8 cellular contexts compared by ENCODE assay signal in genomic region chr5:178205010-178205748, GRCh38. TPM values are rescaled to one million over a fixed set of nuclear protein-coding genes. Genes with fewer than 3 reads are reported as not detected.
DNase-seq lines count a peak whose midpoint lies in the region; ATAC-seq, FAIRE-seq and TF ChIP-seq lines count a peak whose summit lies in the region.

No MANE protein-coding gene starts in this region.

- no peak; a peak in 1 of 4 replicates for TF ChIP-seq POLR2A in HepG2 (IDR thresholded peaks at IDR 0.05; ENCODE audit: insufficient read depth in 1 of 2, low read depth in 2 of 2, low read length in 2 of 2)

- H3K79me2 ChIP-seq in HepG2 (ENCODE audit: insufficient read depth, low read length) = peaks cover 35% of the 10 kb centered on the region

- BruUV-seq in HepG2 (replicated peaks; lab: Mats Ljungman, UMichigan) = no TSS peak

- H3K4me1 ChIP-seq in HepG2 (ENCODE audit: insufficient read depth, low read length) = peaks cover 39% of the 10 kb centered on the region

- peaks cover 39% of the 10 kb centered on the region for H4K20me1 ChIP-seq in HepG2 (ENCODE audit: insufficient read depth, low read length)

- peak; percentile 66 for ATAC-seq in HG02759 (IDR thresholded peaks at IDR 0.05; ENCODE audit: unreplicated experiment)
- peak; percentile 34 for ATAC-seq in HepG2

- intact Hi-C loops in activated CD4-positive, alpha-beta T cell treated with anti-CD3 and anti-CD28 coated beads, Interleukin-2, amount 10 ng/mL, durations not matched to agents 24 days and 14 days (cut with micrococcal nuclease) = loop anchor here (2.0 to 5.0 kb wide), 2 partner anchors 28 to 1417 kb away; partner anchors contain the start of genes HNRNPH1 and PHYKPL
- intact Hi-C loops in HepG2 (cut with micrococcal nuclease; ENCODE audit: unreplicated experiment) = no loop called here

- POLR2A ChIA-PET in HepG2 (lab: Yijun Ruan, JAX) = interaction anchor here (1.0 to 2.8 kb wide), 12 partner anchors 8 to 654 kb away, joined by 4 to 15 read pairs (median 8); partner anchors contain the start of genes NHP2, PHYKPL and ZNF354B

- H3K9ac ChIP-seq in HepG2 (ENCODE audit: insufficient read depth, low read depth, low read length) = peak overlapping the region; percentile 95

- WGBS in HepG2 (ENCODE audit: low lambda C conversion rate) = 0% methylated on average over 6 of the region's 74 CpGs

- H3K27me3 Mint-ChIP-seq in activated CD4-positive, alpha-beta T cell treated with anti-CD3 and anti-CD28 coated beads, Interleukin-2, amount 10 ng/mL, durations not matched to agents 24 days and 14 days = peaks cover 2% of the 10 kb centered on the region

- TF ChIP-seq EP300 in HepG2 (IDR thresholded peaks at IDR 0.05; ENCODE audit: low read depth in 2 of 2, low read length in 2 of 2) = no peak
- no peak for TF ChIP-seq EP300 in HepG2 (CRISPR knock-in tag; IDR thresholded peaks at IDR 0.05; ENCODE audit: borderline replicate concordance)

- no peaks in the 10 kb centered on the region for H3K9me3 Mint-ChIP-seq in activated CD4-positive, alpha-beta T cell treated with anti-CD3 and anti-CD28 coated beads, Interleukin-2, amount 10 ng/mL, durations not matched to agents 24 days and 14 days

- peaks cover 52% of the 10 kb centered on the region for H3K36me3 Mint-ChIP-seq in activated CD4-positive, alpha-beta T cell treated with anti-CD3 and anti-CD28 coated beads, Interleukin-2, amount 10 ng/mL, durations not matched to agents 24 days and 14 days (ENCODE audit: low read depth)

- no peaks in the 10 kb centered on the region; a peak in 1 of 5 replicates for H3K27me3 ChIP-seq in HepG2 (ENCODE audit: control insufficient read depth in 1 of 2, insufficient read depth in 2 of 2, low read length in 2 of 2)

- no peak overlapping the region for H2AFZ ChIP-seq in HepG2 (ENCODE audit: low read length)

- peaks cover 28% of the 10 kb centered on the region for H3K4me1 Mint-ChIP-seq in activated CD4-positive, alpha-beta T cell treated with anti-CD3 and anti-CD28 coated beads, Interleukin-2, amount 10 ng/mL, durations not matched to agents 24 days and 14 days

- H3K4me2 ChIP-seq in HepG2 (ENCODE audit: low read depth, low read length) = peak overlapping the region; percentile 89

- H3K4me3 Mint-ChIP-seq in activated CD4-positive, alpha-beta T cell treated with anti-CD3 and anti-CD28 coated beads, Interleukin-2, amount 10 ng/mL, durations not matched to agents 24 days and 14 days = peak overlapping the region; percentile 90

- H3K27ac ChIP-seq in coronary artery = peak overlapping the region; percentile 83 to 90
- peak overlapping the region; percentile 73 for H3K27ac ChIP-seq in HepG2 (ENCODE audit: extremely low read length, insufficient read depth, low read length)

- H3K4me3 ChIP-seq in coronary artery = peak overlapping the region; percentile 97
- H3K4me3 ChIP-seq in HepG2 (replicated peaks in 1 of 3; ENCODE audit: insufficient read depth in 1 of 3, low read depth in 2 of 3, low read length in 3 of 3) = peak overlapping the region; percentile 80 to 95 (median 90)

- CTCF ChIA-PET in HepG2 (lab: Yijun Ruan, JAX; ENCODE audit: low intra/inter-chr PET ratio, low total read pairs) = no interaction called here

- H3K9me3 ChIP-seq in HepG2 (ENCODE audit: low read length) = no peaks in the 10 kb centered on the region

- TF ChIP-seq CTCF in coronary artery (IDR thresholded peaks at IDR 0.05) (no peak), HepG2 (CRISPR knock-in tag; IDR thresholded peaks at IDR 0.05) (no peak)

- H3K36me3 ChIP-seq in HepG2 (replicated peaks in 1 of 2; ENCODE audit: control insufficient read depth in 1 of 2, insufficient read depth in 2 of 2, low read length in 2 of 2) = peaks cover 12 to 42% of the 10 kb centered on the region in 2 experiments

- FAIRE-seq in HepG2 (lab: Jason Lieb, UNC) = no peak

- TF ChIP-seq RAD21 in HepG2 (CRISPR knock-in tag; IDR thresholded peaks at IDR 0.05) = peak; percentile 29; the same call in 1 of the 2 replicates

- DNase-seq in NCI-H82 (lab: John Stamatoyannopoulos, UW) (peak; percentile 72), NCI-H82 treated with DMSO at 0.1 percent for 48 hours (lab: John Stamatoyannopoulos, UW; ENCODE audit: unreplicated experiment) (no peak), NCI-H2029 treated with DMSO at 0.1 percent for 48 hours (lab: John Stamatoyannopoulos, UW) (peak; percentile 33), coronary artery (ENCODE audit: low spot score) (peak; percentile 85), HepG2 (ENCODE audit: low spot score) (peak; percentile 50)
- DNase-seq in activated CD4-positive, alpha-beta T cell treated with anti-CD3 and anti-CD28 coated beads, Interleukin-2, amount 10 ng/mL, durations not matched to agents 24 days and 14 days = peak; percentile 94
- DNase-seq in stimulated activated CD4-positive, alpha-beta T cell treated with anti-CD3 and anti-CD28 coated beads, Interleukin-4, amount 100 ng/mL, for 1 hour = peak; percentile 76

- H3K27ac Mint-ChIP-seq in activated CD4-positive, alpha-beta T cell treated with anti-CD3 and anti-CD28 coated beads, Interleukin-2, amount 10 ng/mL, durations not matched to agents 24 days and 14 days = peak overlapping the region; percentile 81

- in situ Hi-C loops in HepG2 (cut with HindIII; ENCODE audit: extremely low pct_ligation_motif_present, low pct_unique_long_range_greater_than_20kb) = no loop called here

RNA-seq across cellular contexts. Expression of gene HNRNPAB, which starts 0.8 kb away (rescaled TPM):
- total RNA-seq in activated CD4-positive, alpha-beta T cell treated with anti-CD3 and anti-CD28 coated beads, Interleukin-2, amount 10 ng/mL, durations not matched to agents 24 days and 14 days = 492 and 507 TPM in 2 replicates
- 111 and 132 TPM in 2 replicates for total RNA-seq in HepG2 (2016; rRNA removed; fragmentation: Illumina TruSeq; extraction: Trizol)
- 12.0 and 13.3 TPM in 2 replicates for total RNA-seq in HepG2 (2016; cell fraction: cytosol; rRNA removed; fragmentation: Illumina TruSeq; extraction: Trizol; ENCODE audit: low read depth)
- total RNA-seq in HepG2 (2016; cell fraction: insoluble cytoplasmic fraction; rRNA removed; fragmentation: Illumina TruSeq; extraction: Trizol) = 110 and 122 TPM in 2 replicates
- total RNA-seq in HepG2 (2016; cell fraction: membrane; rRNA removed; fragmentation: Illumina TruSeq; extraction: Trizol) = 37.5 and 44.0 TPM in 2 replicates
- total RNA-seq in HepG2 (2016; cell fraction: nucleus; rRNA removed; fragmentation: Illumina TruSeq; extraction: Trizol) = 54.8 and 64.8 TPM in 2 replicates
- polyA plus RNA-seq in HepG2 (2011; rRNA removed) = 46.1 and 62.6 TPM in 2 replicates
- polyA plus RNA-seq in HepG2 (2011; cell fraction: cytosol; rRNA removed) = 52.5 and 54.6 TPM in 2 replicates
- 28.6 and 30.1 TPM in 2 replicates for polyA plus RNA-seq in HepG2 (2011; cell fraction: nucleus; rRNA removed)
- 55.4 and 68.0 TPM in 2 replicates for polyA plus RNA-seq in HepG2 (2012)
- polyA plus RNA-seq in HepG2 (2016; cell fraction: cytosol; fragmentation: Illumina TruSeq; extraction: Trizol; ENCODE audit: low read depth) = 12.0 and 13.6 TPM in 2 replicates
- 241 and 256 TPM in 2 replicates for polyA plus RNA-seq in HepG2 (2016; cell fraction: insoluble cytoplasmic fraction; fragmentation: Illumina TruSeq; extraction: Trizol; ENCODE audit: low read depth)
- 36.3 and 40.6 TPM in 2 replicates for polyA plus RNA-seq in HepG2 (2016; cell fraction: membrane; fragmentation: Illumina TruSeq; extraction: Trizol; ENCODE audit: low read depth)
- 151 and 157 TPM in 2 replicates for polyA plus RNA-seq in HepG2 (2016; cell fraction: nucleus; fragmentation: Illumina TruSeq; extraction: Trizol; ENCODE audit: insufficient read depth, low read depth)
- 17.1 and 71.1 TPM in 2 replicates for polyA minus RNA-seq in HepG2 (2011; rRNA and poly(A)+ RNA removed; ENCODE audit: low replicate concordance)
- 15.4 and 24.9 TPM in 2 replicates for polyA minus RNA-seq in HepG2 (2011; cell fraction: cytosol; rRNA and poly(A)+ RNA removed)
- 26.0 and 31.3 TPM in 2 replicates for polyA minus RNA-seq in HepG2 (2011; cell fraction: nucleus; rRNA and poly(A)+ RNA removed)

RNA-seq across cellular contexts. Expression of gene GMCL2, which starts 18.0 kb away (rescaled TPM):
- 0.07 TPM in 1 of 2 replicates, not detected in the other for total RNA-seq in activated CD4-positive, alpha-beta T cell treated with anti-CD3 and anti-CD28 coated beads, Interleukin-2, amount 10 ng/mL, durations not matched to agents 24 days and 14 days
- not detected in 2 replicates for total RNA-seq in HepG2 (2016; rRNA removed; fragmentation: Illumina TruSeq; extraction: Trizol)
- not detected in 2 replicates for total RNA-seq in HepG2 (2016; cell fraction: cytosol; rRNA removed; fragmentation: Illumina TruSeq; extraction: Trizol; ENCODE audit: low read depth)
- total RNA-seq in HepG2 (2016; cell fraction: insoluble cytoplasmic fraction; rRNA removed; fragmentation: Illumina TruSeq; extraction: Trizol) = not detected in 2 replicates
- not detected in 2 replicates for total RNA-seq in HepG2 (2016; cell fraction: membrane; rRNA removed; fragmentation: Illumina TruSeq; extraction: Trizol)
- total RNA-seq in HepG2 (2016; cell fraction: nucleus; rRNA removed; fragmentation: Illumina TruSeq; extraction: Trizol) = not detected in 2 replicates
- polyA plus RNA-seq in HepG2 (2011; rRNA removed) = 0.03 TPM in 1 of 2 replicates, not detected in the other
- polyA plus RNA-seq in HepG2 (2011; cell fraction: cytosol; rRNA removed) = not detected in 2 replicates
- polyA plus RNA-seq in HepG2 (2011; cell fraction: nucleus; rRNA removed) = not detected in 2 replicates
- polyA plus RNA-seq in HepG2 (2012) = 0.05 TPM in 1 of 2 replicates, not detected in the other
- polyA plus RNA-seq in HepG2 (2016; cell fraction: cytosol; fragmentation: Illumina TruSeq; extraction: Trizol; ENCODE audit: low read depth) = not detected in 2 replicates
- not detected in 2 replicates for polyA plus RNA-seq in HepG2 (2016; cell fraction: insoluble cytoplasmic fraction; fragmentation: Illumina TruSeq; extraction: Trizol; ENCODE audit: low read depth)
- polyA plus RNA-seq in HepG2 (2016; cell fraction: membrane; fragmentation: Illumina TruSeq; extraction: Trizol; ENCODE audit: low read depth) = not detected in 2 replicates
- polyA plus RNA-seq in HepG2 (2016; cell fraction: nucleus; fragmentation: Illumina TruSeq; extraction: Trizol; ENCODE audit: insufficient read depth, low read depth) = not detected in 2 replicates
- polyA minus RNA-seq in HepG2 (2011; rRNA and poly(A)+ RNA removed; ENCODE audit: low replicate concordance) = not detected in 2 replicates
- polyA minus RNA-seq in HepG2 (2011; cell fraction: cytosol; rRNA and poly(A)+ RNA removed) = not detected in 2 replicates
- not detected in 2 replicates for polyA minus RNA-seq in HepG2 (2011; cell fraction: nucleus; rRNA and poly(A)+ RNA removed)

RNA-seq across cellular contexts. Expression of gene PHYKPL, which starts 27.4 kb away (rescaled TPM):
- 77.8 and 85.9 TPM in 2 replicates for total RNA-seq in activated CD4-positive, alpha-beta T cell treated with anti-CD3 and anti-CD28 coated beads, Interleukin-2, amount 10 ng/mL, durations not matched to agents 24 days and 14 days
- total RNA-seq in HepG2 (2016; rRNA removed; fragmentation: Illumina TruSeq; extraction: Trizol) = 6.5 and 18.0 TPM in 2 replicates
- 9.3 and 10.3 TPM in 2 replicates for total RNA-seq in HepG2 (2016; cell fraction: cytosol; rRNA removed; fragmentation: Illumina TruSeq; extraction: Trizol; ENCODE audit: low read depth)
- total RNA-seq in HepG2 (2016; cell fraction: insoluble cytoplasmic fraction; rRNA removed; fragmentation: Illumina TruSeq; extraction: Trizol) = 6.3 and 18.2 TPM in 2 replicates
- 12.3 and 14.3 TPM in 2 replicates for total RNA-seq in HepG2 (2016; cell fraction: membrane; rRNA removed; fragmentation: Illumina TruSeq; extraction: Trizol)
- total RNA-seq in HepG2 (2016; cell fraction: nucleus; rRNA removed; fragmentation: Illumina TruSeq; extraction: Trizol) = 28.0 and 31.5 TPM in 2 replicates
- 78.6 and 94.3 TPM in 2 replicates for polyA plus RNA-seq in HepG2 (2011; rRNA removed)
- polyA plus RNA-seq in HepG2 (2011; cell fraction: cytosol; rRNA removed) = 35.8 and 36.7 TPM in 2 replicates
- 312 and 345 TPM in 2 replicates for polyA plus RNA-seq in HepG2 (2011; cell fraction: nucleus; rRNA removed)
- polyA plus RNA-seq in HepG2 (2012) = 25.4 and 34.0 TPM in 2 replicates
- 6.9 and 8.7 TPM in 2 replicates for polyA plus RNA-seq in HepG2 (2016; cell fraction: cytosol; fragmentation: Illumina TruSeq; extraction: Trizol; ENCODE audit: low read depth)
- polyA plus RNA-seq in HepG2 (2016; cell fraction: insoluble cytoplasmic fraction; fragmentation: Illumina TruSeq; extraction: Trizol; ENCODE audit: low read depth) = 6.1 and 7.0 TPM in 2 replicates
- polyA plus RNA-seq in HepG2 (2016; cell fraction: membrane; fragmentation: Illumina TruSeq; extraction: Trizol; ENCODE audit: low read depth) = 9.0 and 11.2 TPM in 2 replicates
- 47.5 and 57.4 TPM in 2 replicates for polyA plus RNA-seq in HepG2 (2016; cell fraction: nucleus; fragmentation: Illumina TruSeq; extraction: Trizol; ENCODE audit: insufficient read depth, low read depth)
- 97.9 and 139 TPM in 2 replicates for polyA minus RNA-seq in HepG2 (2011; rRNA and poly(A)+ RNA removed; ENCODE audit: low replicate concordance)
- 10.3 and 11.5 TPM in 2 replicates for polyA minus RNA-seq in HepG2 (2011; cell fraction: cytosol; rRNA and poly(A)+ RNA removed)
- 134 and 154 TPM in 2 replicates for polyA minus RNA-seq in HepG2 (2011; cell fraction: nucleus; rRNA and poly(A)+ RNA removed)

RNA-seq across cellular contexts. Expression of gene NHP2, which starts 51.5 kb away (rescaled TPM):
- 267 and 273 TPM in 2 replicates for total RNA-seq in activated CD4-positive, alpha-beta T cell treated with anti-CD3 and anti-CD28 coated beads, Interleukin-2, amount 10 ng/mL, durations not matched to agents 24 days and 14 days
- 96.1 and 113 TPM in 2 replicates for total RNA-seq in HepG2 (2016; rRNA removed; fragmentation: Illumina TruSeq; extraction: Trizol)
- total RNA-seq in HepG2 (2016; cell fraction: cytosol; rRNA removed; fragmentation: Illumina TruSeq; extraction: Trizol; ENCODE audit: low read depth) = 68.1 and 88.8 TPM in 2 replicates
- 97.1 and 114 TPM in 2 replicates for total RNA-seq in HepG2 (2016; cell fraction: insoluble cytoplasmic fraction; rRNA removed; fragmentation: Illumina TruSeq; extraction: Trizol)
- 84.9 and 113 TPM in 2 replicates for total RNA-seq in HepG2 (2016; cell fraction: membrane; rRNA removed; fragmentation: Illumina TruSeq; extraction: Trizol)
- total RNA-seq in HepG2 (2016; cell fraction: nucleus; rRNA removed; fragmentation: Illumina TruSeq; extraction: Trizol) = 34.2 and 43.0 TPM in 2 replicates
- 56.2 and 60.8 TPM in 2 replicates for polyA plus RNA-seq in HepG2 (2011; rRNA removed)
- polyA plus RNA-seq in HepG2 (2011; cell fraction: cytosol; rRNA removed) = 78.2 and 86.1 TPM in 2 replicates
- 29.3 and 29.5 TPM in 2 replicates for polyA plus RNA-seq in HepG2 (2011; cell fraction: nucleus; rRNA removed)
- polyA plus RNA-seq in HepG2 (2012) = 75.3 and 78.7 TPM in 2 replicates
- polyA plus RNA-seq in HepG2 (2016; cell fraction: cytosol; fragmentation: Illumina TruSeq; extraction: Trizol; ENCODE audit: low read depth) = 93.8 and 147 TPM in 2 replicates
- 159 and 169 TPM in 2 replicates for polyA plus RNA-seq in HepG2 (2016; cell fraction: insoluble cytoplasmic fraction; fragmentation: Illumina TruSeq; extraction: Trizol; ENCODE audit: low read depth)
- polyA plus RNA-seq in HepG2 (2016; cell fraction: membrane; fragmentation: Illumina TruSeq; extraction: Trizol; ENCODE audit: low read depth) = 102 and 133 TPM in 2 replicates
- polyA plus RNA-seq in HepG2 (2016; cell fraction: nucleus; fragmentation: Illumina TruSeq; extraction: Trizol; ENCODE audit: insufficient read depth, low read depth) = 79.3 and 81.0 TPM in 2 replicates
- polyA minus RNA-seq in HepG2 (2011; rRNA and poly(A)+ RNA removed; ENCODE audit: low replicate concordance) = 38.1 and 80.1 TPM in 2 replicates
- polyA minus RNA-seq in HepG2 (2011; cell fraction: cytosol; rRNA and poly(A)+ RNA removed) = 25.2 and 34.9 TPM in 2 replicates
- 28.8 and 31.7 TPM in 2 replicates for polyA minus RNA-seq in HepG2 (2011; cell fraction: nucleus; rRNA and poly(A)+ RNA removed)
